In genomic region chr15:65377105-65377975, GRCh38 we compare ENCODE assay signal across 9 cellular contexts. TPM values are rescaled to one million over a fixed set of nuclear protein-coding genes. Genes with fewer than 3 reads are reported as not detected.
DNase-seq lines count a peak whose midpoint lies in the region; ATAC-seq and TF ChIP-seq lines count a peak whose summit lies in the region.
"Had no signal": no experiment of that assay in that cellular context is flagged by ENCODE, and none has a peak within 500 bp of the region (broad histone marks: within the 10 kb centered on the region; RNA-seq: fewer than 3 reads in every experiment).

No MANE protein-coding gene starts in this region.

- no peaks in the 10 kb centered on the region for H3K9me3 ChIP-seq in HUES6 (ENCODE audit: control insufficient read depth, insufficient read depth, low read depth, low read length)
- H3K9me3 ChIP-seq in body of pancreas = no peaks in the 10 kb centered on the region
- no peaks in the 10 kb centered on the region for H3K9me3 ChIP-seq in spleen

- DNase-seq in Ammon's horn (ENCODE audit: low spot score) = peak; percentile 41
- DNase-seq in body of pancreas = peak in 2 of 4 donors; percentile 35 to 37
- DNase-seq in inferior parietal cortex (ENCODE audit: extremely low spot score) = peak; percentile 15
- no peak for DNase-seq in spleen
- no peak for DNase-seq in NCI-H187 treated with DMSO at 0.1 percent for 48 hours (lab: John Stamatoyannopoulos, UW)

- intact Hi-C loops in body of pancreas (cut with DNase I) (no loop called here), spleen (cut with DNase I; ENCODE audit: low total_unique reads) (no loop called here)

- peaks cover 42% of the 10 kb centered on the region for H3K4me1 ChIP-seq in HUES6 (ENCODE audit: control insufficient read depth, insufficient read depth, low read length)
- peaks cover 15% of the 10 kb centered on the region for H3K4me1 ChIP-seq in body of pancreas
- peaks cover 11 to 26% (median 21%) of the 10 kb centered on the region in 6 donors for H3K4me1 ChIP-seq in spleen

- peak overlapping the region; percentile 2; the same call in 1 of the 2 replicates for H3K27ac ChIP-seq in HUES6 (ENCODE audit: low read depth, low read length)
- no peak overlapping the region for H3K27ac ChIP-seq in body of pancreas
- no peak overlapping the region for H3K27ac ChIP-seq in spleen

- TF ChIP-seq CTCF in body of pancreas (IDR thresholded peaks at IDR 0.05) (no peak), spleen (IDR thresholded peaks at IDR 0.05 in 8 of 11, conservative IDR thresholded peaks at IDR 0.05 in 3 of 11) (no peak)

- WGBS in body of pancreas, 2 donors = 0% methylated on average over 22 to 45 of the region's 99 CpGs
- WGBS in spleen, 5 donors = 1 to 3% (median 2%) methylated on average over 41 to 99 of the region's 99 CpGs

- H3K36me3 ChIP-seq in HUES6 (ENCODE audit: control insufficient read depth, insufficient read depth, low read length) (peaks cover 18% of the 10 kb centered on the region), body of pancreas (replicated peaks in 1 of 2; ENCODE audit: insufficient read depth in 1 of 2, low read depth in 2 of 2) (no peaks in the 10 kb centered on the region), spleen (no peaks in the 10 kb centered on the region)

- H3K9ac ChIP-seq in HUES6 (ENCODE audit: low read length) = peak overlapping the region; percentile 85

- ATAC-seq in body of pancreas (peak; percentile 65), HG02798 (IDR thresholded peaks at IDR 0.05; ENCODE audit: poor library complexity, unreplicated experiment) (no peak), HG02763 (IDR thresholded peaks at IDR 0.05; ENCODE audit: unreplicated experiment) (no peak)

- peaks cover 17% of the 10 kb centered on the region; the same call in 1 of the 2 replicates for H3K27me3 ChIP-seq in HUES6 (ENCODE audit: control insufficient read depth, insufficient read depth, low read length)
- peaks cover 0 to 5% of the 10 kb centered on the region in 2 donors for H3K27me3 ChIP-seq in body of pancreas
- peaks cover 0 to 98% (median 45%) of the 10 kb centered on the region in 7 donors for H3K27me3 ChIP-seq in spleen (replicated peaks in 1 of 7)

- peak overlapping the region; percentile 86 for H3K4me3 ChIP-seq in HUES6 (ENCODE audit: low read depth, low read length)
- peak overlapping the region in 1 of 2 donors; percentile 13 for H3K4me3 ChIP-seq in body of pancreas
- H3K4me3 ChIP-seq in spleen = peak overlapping the region; percentile 35 to 68 (median 53)

- no peak for TF ChIP-seq POLR2A in body of pancreas (IDR thresholded peaks at IDR 0.05)
- no peak for TF ChIP-seq POLR2A in spleen (IDR thresholded peaks at IDR 0.05)

RNA-seq across cellular contexts. Expression of gene IGDCC3, which starts 0.5 kb away (rescaled TPM):
- total RNA-seq in body of pancreas (not detected), spleen (under 1 TPM in 1 of 7 donors, not detected in 6; 0.34 TPM)
- under 1 TPM in 2 of 3 donors, not detected in 1; 0.03 TPM for polyA plus RNA-seq in spleen
- total RNA-seq: mononuclear cell had no signal

RNA-seq across cellular contexts. Expression of gene IGDCC4, which starts 45.4 kb away (rescaled TPM):
- total RNA-seq in body of pancreas (1 to 10 TPM in 1 of 2 donors, under 1 TPM in 1; 0.26 to 2.6 TPM), spleen (1 to 10 TPM in 2 of 7 donors, under 1 TPM in 5; 0.13 to 2.8 (median 0.75) TPM)
- 1 to 10 TPM in 2 of 3 donors, under 1 TPM in 1; 0.58 to 1.2 (median 1.0) TPM for polyA plus RNA-seq in spleen

Comparison
In these comparisons a context has a peak if more than half of its experiments do, and no peak if none do; other contexts are left out.
1. DNase-seq: peak in Ammon's horn (single experiment) and inferior parietal cortex (single experiment); none in spleen (single experiment) and NCI-H187 treated with DMSO at 0.1 percent for 48 hours (single experiment).